ENCODE assay signal across 17 cellular contexts in genomic region chr2:96692094-96692971, GRCh38. TPM values are rescaled to one million over a fixed set of nuclear protein-coding genes. Genes with fewer than 3 reads are reported as not detected.
"Had no signal": no experiment of that assay in that cellular context is flagged by ENCODE, and none has a peak within 500 bp of the region (broad histone marks: within the 10 kb centered on the region; RNA-seq: fewer than 3 reads in every experiment).

No MANE protein-coding gene starts in this region.

- H3K27me3 ChIP-seq: cardiac muscle cell, heart right ventricle, vagina had no signal

- H3K27me3 Mint-ChIP-seq: activated naive CD4-positive, alpha-beta T cell treated with anti-CD3 and anti-CD28 coated beads, Interleukin-2, amount 10 ng/mL, durations not matched to agents 7 days and 5 days; stimulated activated naive B cell treated with anti-CD40 and anti-IgM and Interleukin-4, amounts not matched to agents 10 μg/mL and 1 μg/mL and 100 μg/mL, for 72 hours had no signal

- DNase-seq: activated CD4-positive, alpha-beta T cell treated with anti-CD3 and anti-CD28 coated beads, Interleukin-2, amount 50 U/mL, for 4 hours; activated naive CD4-positive, alpha-beta T cell treated with anti-CD3 and anti-CD28 coated beads, Interleukin-2, amount 10 ng/mL, durations not matched to agents 7 days and 5 days; activated T-cell treated with anti-CD3 and anti-CD28 coated beads for 4 hours; heart right ventricle; left colon; mesenchymal stem cell; natural killer cell; psoas muscle; stimulated activated CD4-positive, alpha-beta T cell treated with anti-CD3 and anti-CD28 coated beads, Interleukin-2, amount 100 ng/mL, for 48 hours; stimulated activated naive B cell treated with anti-CD40 and anti-IgM and Interleukin-4, amounts not matched to agents 10 μg/mL and 1 μg/mL and 100 μg/mL, for 72 hours had no signal

- H3K4me1 Mint-ChIP-seq: activated naive CD4-positive, alpha-beta T cell treated with anti-CD3 and anti-CD28 coated beads, Interleukin-2, amount 10 ng/mL, durations not matched to agents 7 days and 5 days; natural killer cell; stimulated activated naive B cell treated with anti-CD40 and anti-IgM and Interleukin-4, amounts not matched to agents 10 μg/mL and 1 μg/mL and 100 μg/mL, for 72 hours had no signal

- H3K36me3 Mint-ChIP-seq: activated naive CD4-positive, alpha-beta T cell treated with anti-CD3 and anti-CD28 coated beads, Interleukin-2, amount 10 ng/mL, durations not matched to agents 7 days and 5 days; natural killer cell had no signal

- H3K9me3 ChIP-seq: gastroesophageal sphincter, heart right ventricle, psoas muscle, tibial artery, vagina had no signal

- FAIRE-seq: colon, endometrium had no signal

- H3K9me3 Mint-ChIP-seq: activated naive CD4-positive, alpha-beta T cell treated with anti-CD3 and anti-CD28 coated beads, Interleukin-2, amount 10 ng/mL, durations not matched to agents 7 days and 5 days; natural killer cell; stimulated activated naive B cell treated with anti-CD40 and anti-IgM and Interleukin-4, amounts not matched to agents 10 μg/mL and 1 μg/mL and 100 μg/mL, for 72 hours had no signal

- H3K4me3 ChIP-seq: cardiac muscle cell, gastroesophageal sphincter, heart right ventricle, psoas muscle, tibial artery, vagina had no signal

- H3K4me3 Mint-ChIP-seq: activated naive CD4-positive, alpha-beta T cell treated with anti-CD3 and anti-CD28 coated beads, Interleukin-2, amount 10 ng/mL, durations not matched to agents 7 days and 5 days; natural killer cell; stimulated activated naive B cell treated with anti-CD40 and anti-IgM and Interleukin-4, amounts not matched to agents 10 μg/mL and 1 μg/mL and 100 μg/mL, for 72 hours had no signal

- H3K27ac Mint-ChIP-seq: activated naive CD4-positive, alpha-beta T cell treated with anti-CD3 and anti-CD28 coated beads, Interleukin-2, amount 10 ng/mL, durations not matched to agents 7 days and 5 days; natural killer cell; stimulated activated naive B cell treated with anti-CD40 and anti-IgM and Interleukin-4, amounts not matched to agents 10 μg/mL and 1 μg/mL and 100 μg/mL, for 72 hours had no signal

- H3K36me3 ChIP-seq: cardiac muscle cell, gastroesophageal sphincter, heart right ventricle, tibial artery, vagina had no signal

- H3K4me1 ChIP-seq: gastroesophageal sphincter, heart right ventricle, psoas muscle, tibial artery, vagina had no signal

- ATAC-seq: gastroesophageal sphincter; left colon; natural killer cell; psoas muscle; stimulated activated naive B cell treated with anti-CD40 and anti-IgM and Interleukin-4, amounts not matched to agents 10 μg/mL and 1 μg/mL and 100 μg/mL, for 72 hours had no signal

- H3K27ac ChIP-seq: cardiac muscle cell, gastroesophageal sphincter, heart right ventricle, psoas muscle, tibial artery, vagina had no signal

RNA-seq across cellular contexts. Expression of gene FER1L5, which starts 49.8 kb away (rescaled TPM):
- total RNA-seq: gastroesophageal sphincter, natural killer cell, omental fat pad, psoas muscle had no signal
